ENCODE assay signal across 21 cellular contexts in genomic region chr1:78055565-78056132, GRCh38. TPM values are rescaled to one million over a fixed set of nuclear protein-coding genes. Genes with fewer than 3 reads are reported as not detected.
A peak's percentile ranks its signal among the peaks of the same experiment; 100 is the strongest.
DNase-seq lines count a peak whose midpoint lies in the region; ATAC-seq and TF ChIP-seq lines count a peak whose summit lies in the region.
"Had no signal": no experiment of that assay in that cellular context is flagged by ENCODE, and none has a peak within 500 bp of the region (broad histone marks: within the 10 kb centered on the region; RNA-seq: fewer than 3 reads in every experiment).

No MANE protein-coding gene starts in this region.

- 72 to 88% (median 77%) methylated on average over 3 of the region's 3 CpGs for WGBS in spleen, 5 donors

- H3K4me1 ChIP-seq in Loucy (ENCODE audit: insufficient read depth, low read length, poor library complexity, severe bottlenecking) (peaks cover 4% of the 10 kb centered on the region), RWPE2 (ENCODE audit: insufficient read depth, poor library complexity, severe bottlenecking) (peaks cover 3% of the 10 kb centered on the region), fibroblast of lung (ENCODE audit: control insufficient read depth, extremely low read depth, insufficient read depth, low read length) (no peaks in the 10 kb centered on the region), spleen (peaks cover 0 to 27% (median 14%) of the 10 kb centered on the region in 6 donors)
- H3K4me1 ChIP-seq: SJSA1 had no signal

- no peak overlapping the region for H3K4me3 ChIP-seq in Loucy (ENCODE audit: low read length, poor library complexity, severe bottlenecking)
- H3K4me3 ChIP-seq in RWPE2 (ENCODE audit: severe bottlenecking) = no peak overlapping the region
- H3K4me3 ChIP-seq in fibroblast of lung (replicated peaks in 1 of 4; ENCODE audit: control extremely low read depth in 1 of 4, insufficient read depth in 1 of 4, low read depth in 3 of 4, low read length in 4 of 4) = no peak overlapping the region
- no peak overlapping the region for H3K4me3 ChIP-seq in spleen
- H3K4me3 ChIP-seq: gastrocnemius medialis, SJSA1 had no signal

- TF ChIP-seq CTCF in Loucy (conservative IDR thresholded peaks at IDR 0.05; ENCODE audit: low read length) (no peak), RWPE2 (IDR thresholded peaks at IDR 0.05; ENCODE audit: poor library complexity, severe bottlenecking) (no peak), fibroblast of lung (conservative IDR thresholded peaks at IDR 0.05 in 1 of 2, IDR thresholded peaks at IDR 0.05 in 1 of 2; ENCODE audit: low read depth in 1 of 2, low read length in 2 of 2) (no peak), spleen (IDR thresholded peaks at IDR 0.05 in 8 of 11, conservative IDR thresholded peaks at IDR 0.05 in 3 of 11) (no peak)

- DNase-seq in RWPE2 (ENCODE audit: low spot score) (no peak), fibroblast of lung (ENCODE audit: low read depth in 2 of 2) (no peak), spleen (no peak), islet precursor cell (no peak)
- no peak for DNase-seq in stimulated activated CD4-positive, alpha-beta T cell treated with anti-CD3 and anti-CD28 coated beads, Interleukin-12 subunit alpha, Interleukin-12 subunit beta, amount 100 ng/mL, for 4 hours
- DNase-seq in activated T-cell treated with anti-CD3 and anti-CD28 coated beads, Interleukin-2, amount 50 U/mL, for 1 hour = no peak
- DNase-seq: activated CD4-positive, alpha-beta T cell treated with anti-CD3 and anti-CD28 coated beads for 1 hour; activated gamma-delta T cell; CD4-positive, CD25-positive, alpha-beta regulatory T cell; DMS 273 treated with DMSO at 0.1 percent for 48 hours; effector memory CD8-positive, alpha-beta T cell; gastrocnemius medialis; HCEC 1CT; naive thymus-derived CD4-positive, alpha-beta T cell; NCI-H1436 treated with DMSO at 0.1 percent for 48 hours; NCI-H446 treated with DMSO at 0.1 percent for 48 hours; stimulated activated CD4-positive, alpha-beta T cell treated with anti-CD3 and anti-CD28 coated beads, Interleukin-4, amount 100 ng/mL, for 24 hours; stimulated activated naive CD4-positive, alpha-beta T cell had no signal

- H2AFZ ChIP-seq in Loucy (ENCODE audit: low read length) (peak overlapping the region; percentile 93), fibroblast of lung (ENCODE audit: low read length) (peak overlapping the region; percentile 13)

- no peak for TF ChIP-seq POLR2A in spleen (IDR thresholded peaks at IDR 0.05)

- H3K9me3 ChIP-seq in Loucy (ENCODE audit: insufficient read depth, low read depth, low read length) (no peaks in the 10 kb centered on the region; the same call in 1 of the 2 replicates), RWPE2 (ENCODE audit: severe bottlenecking) (peaks cover 2% of the 10 kb centered on the region), fibroblast of lung (ENCODE audit: control insufficient read depth, insufficient read depth, low read depth, low read length) (no peaks in the 10 kb centered on the region), spleen (no peaks in the 10 kb centered on the region)
- H3K9me3 ChIP-seq: gastrocnemius medialis, SJSA1 had no signal

- no peak overlapping the region for H3K9ac ChIP-seq in Loucy (ENCODE audit: low read depth, low read length, poor library complexity, severe bottlenecking)
- no peak overlapping the region for H3K9ac ChIP-seq in fibroblast of lung (ENCODE audit: insufficient read depth, low read length)

- H3K36me3 ChIP-seq in Loucy (ENCODE audit: insufficient read depth, low read length) (no peaks in the 10 kb centered on the region), RWPE2 (ENCODE audit: low read depth) (no peaks in the 10 kb centered on the region), fibroblast of lung (ENCODE audit: control insufficient read depth, insufficient read depth, low read length) (no peaks in the 10 kb centered on the region), spleen (no peaks in the 10 kb centered on the region)
- H3K36me3 ChIP-seq: gastrocnemius medialis, SJSA1 had no signal

- peak; percentile 36; the same call in 1 of the 3 replicates for ATAC-seq in RWPE2 (ENCODE audit: low read depth)
- ATAC-seq: effector memory CD8-positive, alpha-beta T cell; esophagus mucosa; gastrocnemius medialis; naive thymus-derived CD4-positive, alpha-beta T cell had no signal

- H3F3A ChIP-seq in Loucy (ENCODE audit: low read depth) = no peaks in the 10 kb centered on the region

- H3K27ac ChIP-seq in RWPE2 (ENCODE audit: poor library complexity, severe bottlenecking) = no peak overlapping the region
- H3K27ac ChIP-seq in fibroblast of lung (ENCODE audit: insufficient read depth, low read length) = no peak overlapping the region
- H3K27ac ChIP-seq in spleen = peak overlapping the region in 7 of 8 donors; percentile 5 to 90 (median 59)
- H3K27ac ChIP-seq: SJSA1 had no signal

- H3K27me3 ChIP-seq in Loucy (ENCODE audit: insufficient read depth, low read length, poor library complexity, severe bottlenecking) (peaks cover 24% of the 10 kb centered on the region), RWPE2 (ENCODE audit: insufficient read depth, poor library complexity, severe bottlenecking) (no peaks in the 10 kb centered on the region), fibroblast of lung (ENCODE audit: control insufficient read depth, insufficient read depth, low read length) (no peaks in the 10 kb centered on the region), spleen (replicated peaks in 1 of 7) (no peaks in the 10 kb centered on the region)
- H3K27me3 ChIP-seq: gastrocnemius medialis, SJSA1 had no signal

- H3K4me2 ChIP-seq in Loucy (ENCODE audit: low read depth, low read length, poor library complexity, severe bottlenecking) = no peak overlapping the region
- H3K4me2 ChIP-seq in fibroblast of lung (ENCODE audit: extremely low read depth, insufficient read depth, low read length) = no peak overlapping the region

- H3K9me2 ChIP-seq in Loucy (replicated peaks; ENCODE audit: low read depth, low read length) = no peaks in the 10 kb centered on the region

- H3K79me2 ChIP-seq in Loucy (ENCODE audit: insufficient read depth, low read length) (no peaks in the 10 kb centered on the region), fibroblast of lung (ENCODE audit: control insufficient read depth, insufficient read depth, low read length) (no peaks in the 10 kb centered on the region)

- intact Hi-C loops in spleen (cut with DNase I; ENCODE audit: low total_unique reads) = no loop called here

- H4K20me1 ChIP-seq in Loucy (ENCODE audit: insufficient read depth, low read length, poor library complexity, severe bottlenecking) (no peaks in the 10 kb centered on the region), fibroblast of lung (ENCODE audit: control insufficient read depth, extremely low read depth, insufficient read depth, low read length) (no peaks in the 10 kb centered on the region)

RNA-seq across cellular contexts. Expression of gene GIPC2, which starts 9.9 kb away (rescaled TPM):
- total RNA-seq in fibroblast of lung (0.50 and 0.77 TPM in 2 replicates), spleen (10 to 100 TPM; 27.9 to 49.9 (median 43.7) TPM)
- polyA plus RNA-seq in fibroblast of lung (0.35 and 0.56 TPM in 2 replicates), spleen (10 to 100 TPM in 2 of 3 donors, 1 to 10 TPM in 1; 5.5 to 26.4 (median 11.8) TPM)
- 0.30 and 0.51 TPM in 2 replicates for polyA plus RNA-seq in fibroblast of lung (2012)
- polyA minus RNA-seq in fibroblast of lung (ENCODE audit: low replicate concordance) = not detected in 2 replicates
- total RNA-seq: CD4-positive, CD25-positive, alpha-beta regulatory T cell had no signal

RNA-seq across cellular contexts. Expression of gene DNAJB4, which starts 50.9 kb away (rescaled TPM):
- total RNA-seq in fibroblast of lung (46.5 and 52.0 TPM in 2 replicates), spleen (10 to 100 TPM; 39.9 to 66.2 (median 57.9) TPM)
- polyA plus RNA-seq in fibroblast of lung (45.7 and 78.7 TPM in 2 replicates), spleen (10 to 100 TPM; 10.5 to 29.5 (median 11.4) TPM)
- 41.1 and 78.6 TPM in 2 replicates for polyA plus RNA-seq in fibroblast of lung (2012)
- polyA minus RNA-seq in fibroblast of lung (ENCODE audit: low replicate concordance) = 1.2 and 5.8 TPM in 2 replicates

Comparison
In these comparisons a context has a peak if more than half of its experiments do, and no peak if none do; other contexts are left out.
1. H3K27ac ChIP-seq: peak in spleen (7 of 8); none in RWPE2 (single experiment) and fibroblast of lung (single experiment).
2. RNA of gene GIPC2, which starts 9.9 kb away (total RNA-seq): 27.9 to 49.9 TPM in spleen; 0.50 to 0.77 TPM in fibroblast of lung; every median in the first group is over 10 times any median in the second.